In the genomic region with DNA sequence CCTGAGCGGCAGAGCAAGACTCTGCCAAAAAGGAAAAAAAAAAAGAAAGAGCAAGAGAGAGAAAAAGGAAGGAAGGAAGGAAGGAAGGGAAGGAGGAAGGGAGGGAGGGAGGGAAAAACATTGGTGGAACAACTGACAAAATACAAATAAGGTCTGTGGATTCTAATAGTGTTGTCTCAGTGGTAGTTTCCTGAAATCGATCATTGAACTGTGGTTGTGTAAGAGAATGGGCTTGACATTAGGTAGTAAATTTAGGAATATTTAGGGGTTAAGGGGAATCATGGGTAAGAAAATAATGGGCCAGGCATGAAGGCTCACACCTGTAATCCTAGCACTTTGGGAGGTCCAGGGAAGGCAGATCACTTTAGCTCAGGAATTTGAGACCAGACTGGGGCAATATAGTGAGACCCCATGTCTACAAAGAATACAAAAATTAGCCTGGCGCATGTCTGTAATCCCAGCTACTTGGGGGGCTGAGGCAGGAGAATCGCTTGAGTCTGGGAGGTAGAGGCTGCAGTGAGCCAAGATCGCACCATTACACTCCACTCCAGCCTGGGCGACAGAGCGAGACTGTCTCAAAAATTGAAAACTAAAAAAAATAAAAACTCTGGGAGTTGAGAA, we compare ENCODE assay signal across 21 cellular contexts. TPM values are rescaled to one million over a fixed set of nuclear protein-coding genes. Genes with fewer than 3 reads are reported as not detected.
"Had no signal": no experiment of that assay in that cellular context is flagged by ENCODE, and none has a peak within 500 bp of the region (broad histone marks: within the 10 kb centered on the region; RNA-seq: fewer than 3 reads in every experiment).

No MANE protein-coding gene starts in this region.

- H3K9me3 Mint-ChIP-seq: activated B cell treated with CpG ODN at 0.5 μM for 24 hours; activated naive CD8-positive, alpha-beta T cell treated with anti-CD3 and anti-CD28 coated beads, Interleukin-2, amount 50 U/mL, for 24 hours; brain; endodermal cell; stimulated activated naive CD8-positive, alpha-beta T cell treated with anti-CD3 and anti-CD28 coated beads, Interleukin-15, amount 100 ng/mL, for 72 hours; type B pancreatic cell had no signal

- H3K4me3 Mint-ChIP-seq: activated B cell treated with CpG ODN at 0.5 μM for 24 hours; activated naive CD8-positive, alpha-beta T cell treated with anti-CD3 and anti-CD28 coated beads, Interleukin-2, amount 50 U/mL, for 24 hours; brain; endodermal cell; stimulated activated naive CD8-positive, alpha-beta T cell treated with anti-CD3 and anti-CD28 coated beads, Interleukin-15, amount 100 ng/mL, for 72 hours; type B pancreatic cell had no signal

- H3K27me3 ChIP-seq: foreskin keratinocyte, hepatocyte had no signal

- ATAC-seq: activated naive CD8-positive, alpha-beta T cell treated with anti-CD3 and anti-CD28 coated beads, Interleukin-2, amount 50 U/mL, for 24 hours; foreskin keratinocyte; lower lobe of right lung; psoas muscle; right cardiac atrium; stimulated activated naive CD8-positive, alpha-beta T cell treated with anti-CD3 and anti-CD28 coated beads, Interleukin-15, amount 100 ng/mL, for 72 hours had no signal

- H3K27me3 Mint-ChIP-seq: activated B cell treated with CpG ODN at 0.5 μM for 24 hours; activated naive CD8-positive, alpha-beta T cell treated with anti-CD3 and anti-CD28 coated beads, Interleukin-2, amount 50 U/mL, for 24 hours; brain; stimulated activated naive CD8-positive, alpha-beta T cell treated with anti-CD3 and anti-CD28 coated beads, Interleukin-15, amount 100 ng/mL, for 72 hours; type B pancreatic cell had no signal

- H3K4me1 ChIP-seq: foreskin keratinocyte, lower lobe of right lung, psoas muscle had no signal

- H3K27ac Mint-ChIP-seq: brain, endodermal cell, type B pancreatic cell had no signal

- H3K9me3 ChIP-seq: lower lobe of right lung, psoas muscle had no signal

- DNase-seq: activated B cell treated with CpG ODN at 0.5 μM for 24 hours; activated CD4-positive, alpha-beta T cell treated with anti-CD3 and anti-CD28 coated beads for 4 hours; activated CD8-positive, alpha-beta memory T cell treated with anti-CD3 and anti-CD28 coated beads, Interleukin-2, amount 50 U/mL, for 4 hours; activated naive CD4-positive, alpha-beta T cell treated with Interleukin-2 at 50 U/mL for 16 hours; activated naive CD8-positive, alpha-beta T cell treated with anti-CD3 and anti-CD28 coated beads, Interleukin-2, amount 50 U/mL, for 24 hours; anterior cingulate cortex; caudate nucleus; endodermal cell; foreskin keratinocyte; left cardiac atrium; lower lobe of right lung; psoas muscle; right cardiac atrium; stimulated activated CD4-positive, alpha-beta T cell treated with anti-CD3 and anti-CD28 coated beads, Interleukin-15, amount 100 ng/mL, for 24 hours; stimulated activated CD4-positive, alpha-beta T cell treated with anti-CD3 and anti-CD28 coated beads, Interleukin-2, amount 100 ng/mL, for 48 hours; stimulated activated naive CD8-positive, alpha-beta T cell treated with anti-CD3 and anti-CD28 coated beads, Interleukin-15, amount 100 ng/mL, for 72 hours had no signal

- H3K4me3 ChIP-seq: hepatocyte, lower lobe of right lung, psoas muscle, skin epidermis had no signal

- H3K4me1 Mint-ChIP-seq: brain, endodermal cell had no signal

- H3K27ac ChIP-seq: foreskin keratinocyte, hepatocyte, lower lobe of right lung, psoas muscle, skin epidermis had no signal

RNA-seq across cellular contexts. Expression of a gene that starts 24.7 kb away (rescaled TPM):
- total RNA-seq: activated B cell treated with CpG ODN at 0.5 μM for 24 hours, psoas muscle had no signal

RNA-seq across cellular contexts. Expression of a gene that starts 42.9 kb away (rescaled TPM):
- total RNA-seq: epithelial cell of proximal tubule, hepatocyte had no signal
